19 cellular contexts compared by ENCODE assay signal in genomic region chr14:98371141-98371540, GRCh38.
A peak's percentile ranks its signal among the peaks of the same experiment; 100 is the strongest.
DNase-seq lines count a peak whose midpoint lies in the region; ATAC-seq and TF ChIP-seq lines count a peak whose summit lies in the region.
"Had no signal": no experiment of that assay in that cellular context is flagged by ENCODE, and none has a peak within 500 bp of the region (broad histone marks: within the 10 kb centered on the region; RNA-seq: fewer than 3 reads in every experiment).

No MANE protein-coding gene starts in this region.

- TF ChIP-seq CTCF in RWPE2 (IDR thresholded peaks at IDR 0.05; ENCODE audit: poor library complexity, severe bottlenecking) (no peak), epithelial cell of esophagus (IDR thresholded peaks at IDR 0.05; ENCODE audit: insufficient read depth, low read depth, low read length, missing control alignments) (no peak), esophagus muscularis mucosa (IDR thresholded peaks at IDR 0.05) (no peak), uterus (IDR thresholded peaks at IDR 0.05) (no peak)

- no peak overlapping the region for H3K4me3 ChIP-seq in RWPE2 (ENCODE audit: severe bottlenecking)
- no peak overlapping the region for H3K4me3 ChIP-seq in epithelial cell of esophagus (ENCODE audit: low read length)
- no peak overlapping the region for H3K4me3 ChIP-seq in esophagus muscularis mucosa
- no peak overlapping the region for H3K4me3 ChIP-seq in thymus (ENCODE audit: low read length)
- H3K4me3 ChIP-seq in uterus = no peak overlapping the region
- H3K4me3 ChIP-seq: A549; BLaER1 treated with 17β-estradiol and CSF1 and Interleukin-3, amounts not matched to agents 10 nM and 100 nM had no signal

- ATAC-seq in RWPE2 (ENCODE audit: low read depth) = no peak
- ATAC-seq: A549 had no signal

- H3K9me3 ChIP-seq in RWPE2 (ENCODE audit: severe bottlenecking) (no peaks in the 10 kb centered on the region), esophagus muscularis mucosa (no peaks in the 10 kb centered on the region), thymus (ENCODE audit: control insufficient read depth) (peaks cover 2% of the 10 kb centered on the region), uterus (no peaks in the 10 kb centered on the region)
- H3K9me3 ChIP-seq: A549, BE2C had no signal

- H3K27me3 ChIP-seq in RWPE2 (ENCODE audit: insufficient read depth, poor library complexity, severe bottlenecking) (no peaks in the 10 kb centered on the region), esophagus muscularis mucosa (peaks cover 0 to 20% (median 0%) of the 10 kb centered on the region in 4 donors), thymus (ENCODE audit: control insufficient read depth, insufficient read depth) (no peaks in the 10 kb centered on the region), uterus (no peaks in the 10 kb centered on the region)
- H3K27me3 ChIP-seq: BE2C; BLaER1 treated with 17β-estradiol and CSF1 and Interleukin-3, amounts not matched to agents 10 nM and 100 nM had no signal

- TF ChIP-seq POLR2A in esophagus muscularis mucosa (IDR thresholded peaks at IDR 0.05; ENCODE audit: low read depth) (no peak), uterus (IDR thresholded peaks at IDR 0.05) (no peak)

- WGBS in esophagus muscularis mucosa = 69% methylated on average over 4 of the region's 4 CpGs
- 94% methylated on average over 4 of the region's 4 CpGs for WGBS in thymus

- intact Hi-C loops in esophagus muscularis mucosa (cut with DNase I) (no loop called here), uterus (cut with DNase I; ENCODE audit: low total_unique reads) (no loop called here)

- H3K4me1 ChIP-seq in RWPE2 (ENCODE audit: insufficient read depth, poor library complexity, severe bottlenecking) (peaks cover 33% of the 10 kb centered on the region), esophagus muscularis mucosa (no peaks in the 10 kb centered on the region), thymus (ENCODE audit: control insufficient read depth, insufficient read depth, low read length) (peaks cover 2% of the 10 kb centered on the region), uterus (no peaks in the 10 kb centered on the region)
- H3K4me1 ChIP-seq: A549, BE2C had no signal

- no peaks in the 10 kb centered on the region for H3K36me3 ChIP-seq in RWPE2 (ENCODE audit: low read depth)
- no peaks in the 10 kb centered on the region for H3K36me3 ChIP-seq in esophagus muscularis mucosa
- H3K36me3 ChIP-seq in thymus (ENCODE audit: control insufficient read depth, insufficient read depth) = peaks cover 7% of the 10 kb centered on the region
- H3K36me3 ChIP-seq in uterus = no peaks in the 10 kb centered on the region
- H3K36me3 ChIP-seq: BE2C; BLaER1 treated with 17β-estradiol and CSF1 and Interleukin-3, amounts not matched to agents 10 nM and 100 nM had no signal

- DNase-seq in RWPE2 (ENCODE audit: low spot score) = no peak
- peak; percentile 71 for DNase-seq in epithelial cell of esophagus (ENCODE audit: low read depth)
- peak; percentile 37 for DNase-seq in esophagus muscularis mucosa (ENCODE audit: extremely low spot score)
- no peak for DNase-seq in uterus
- DNase-seq in iPS-NIHi11 (ENCODE audit: low spot score) = no peak
- no peak for DNase-seq in HuH-7 (ENCODE audit: low spot score)
- DNase-seq: 8988T; ACHN; AML-193; BE2C; Calu3; CD4-positive, alpha-beta memory T cell; COR-L47; GF-D8; H7; HCEC 1CT had no signal

- no peak for TF ChIP-seq EP300 in esophagus muscularis mucosa (IDR thresholded peaks at IDR 0.05)

- H3K27ac ChIP-seq in RWPE2 (ENCODE audit: poor library complexity, severe bottlenecking) (peak overlapping the region; percentile 16), esophagus muscularis mucosa (replicated peaks in 1 of 4) (no peak overlapping the region), thymus (ENCODE audit: low read depth) (peak overlapping the region; percentile 19), uterus (no peak overlapping the region)
- H3K27ac ChIP-seq: A549; BLaER1 treated with 17β-estradiol and CSF1 and Interleukin-3, amounts not matched to agents 10 nM and 100 nM had no signal

Comparison
In these comparisons a context has a peak if more than half of its experiments do, and no peak if none do; other contexts are left out.
1. DNase-seq: peak in epithelial cell of esophagus (single experiment) and esophagus muscularis mucosa (single experiment); none in RWPE2 (single experiment), uterus (0 of 2), iPS-NIHi11 (single experiment) and HuH-7 (single experiment).
2. H3K27ac ChIP-seq: peak in RWPE2 (single experiment) and thymus (single experiment); none in esophagus muscularis mucosa (0 of 4) and uterus (0 of 2).